ENCODE assay signal across 32 cellular contexts in genomic region chr22:34278121-34278520, GRCh38.
"Had no signal": no experiment of that assay in that cellular context is flagged by ENCODE, and none has a peak within 500 bp of the region (broad histone marks: within the 10 kb centered on the region; RNA-seq: fewer than 3 reads in every experiment).

No MANE protein-coding gene starts in this region.

- H3K27me3 Mint-ChIP-seq: activated CD4-positive, alpha-beta memory T cell treated with anti-CD3 and anti-CD28 coated beads for 36 hours; activated naive CD4-positive, alpha-beta T cell treated with anti-CD3 and anti-CD28 coated beads, Interleukin-2, amount 50 U/mL, for 24 hours; activated naive CD8-positive, alpha-beta T cell treated with anti-CD3 and anti-CD28 coated beads, Interleukin-2, amount 10 ng/mL, durations not matched to agents 7 days and 5 days; activated T-helper 17 cell treated with anti-CD3 and anti-CD28 coated beads, Interleukin-2, amount 50 U/mL, for 72 hours; IgD-negative memory B cell had no signal

- H3K9me3 ChIP-seq: ascending aorta, SJCRH30 had no signal

- H3K4me2 ChIP-seq: PC-9 had no signal

- H3K36me3 Mint-ChIP-seq: activated CD4-positive, alpha-beta memory T cell treated with anti-CD3 and anti-CD28 coated beads for 36 hours; activated naive CD4-positive, alpha-beta T cell treated with anti-CD3 and anti-CD28 coated beads, Interleukin-2, amount 50 U/mL, for 24 hours; activated naive CD8-positive, alpha-beta T cell treated with anti-CD3 and anti-CD28 coated beads, Interleukin-2, amount 10 ng/mL, durations not matched to agents 7 days and 5 days; IgD-negative memory B cell had no signal

- H3K9me3 Mint-ChIP-seq: activated naive CD4-positive, alpha-beta T cell treated with anti-CD3 and anti-CD28 coated beads, Interleukin-2, amount 50 U/mL, for 24 hours; activated T-helper 17 cell treated with anti-CD3 and anti-CD28 coated beads, Interleukin-2, amount 50 U/mL, for 72 hours had no signal

- H3K27ac Mint-ChIP-seq: activated CD4-positive, alpha-beta memory T cell treated with anti-CD3 and anti-CD28 coated beads for 36 hours; activated naive CD4-positive, alpha-beta T cell treated with anti-CD3 and anti-CD28 coated beads, Interleukin-2, amount 50 U/mL, for 24 hours; activated naive CD8-positive, alpha-beta T cell treated with anti-CD3 and anti-CD28 coated beads, Interleukin-2, amount 10 ng/mL, durations not matched to agents 7 days and 5 days; activated T-cell treated with anti-CD3 and anti-CD28 coated beads, Interleukin-2, amount 50 U/mL, for 72 hours; activated T-helper 17 cell treated with anti-CD3 and anti-CD28 coated beads, Interleukin-2, amount 50 U/mL, for 72 hours; IgD-negative memory B cell had no signal

- H3K4me1 ChIP-seq: ascending aorta, SJCRH30 had no signal

- ATAC-seq: activated T-cell treated with anti-CD3 and anti-CD28 coated beads, Interleukin-2, amount 50 U/mL, for 72 hours; activated T-helper 17 cell treated with anti-CD3 and anti-CD28 coated beads, Interleukin-2, amount 50 U/mL, for 72 hours had no signal

- H3K27me3 ChIP-seq: ascending aorta, cardiac muscle cell, SJCRH30 had no signal

- H2AFZ ChIP-seq: PC-9 had no signal

- H3K36me3 ChIP-seq: ascending aorta, cardiac muscle cell, SJCRH30 had no signal

- H3K27ac ChIP-seq: ascending aorta, cardiac muscle cell, PC-9, RWPE1, SJCRH30, SK-N-MC had no signal

- H3K4me3 Mint-ChIP-seq: activated CD4-positive, alpha-beta memory T cell treated with anti-CD3 and anti-CD28 coated beads for 36 hours; activated naive CD4-positive, alpha-beta T cell treated with anti-CD3 and anti-CD28 coated beads, Interleukin-2, amount 50 U/mL, for 24 hours; activated naive CD8-positive, alpha-beta T cell treated with anti-CD3 and anti-CD28 coated beads, Interleukin-2, amount 10 ng/mL, durations not matched to agents 7 days and 5 days; activated T-cell treated with anti-CD3 and anti-CD28 coated beads, Interleukin-2, amount 50 U/mL, for 72 hours; activated T-helper 17 cell treated with anti-CD3 and anti-CD28 coated beads, Interleukin-2, amount 50 U/mL, for 72 hours; IgD-negative memory B cell had no signal

- H3K4me3 ChIP-seq: ascending aorta, cardiac muscle cell, PC-9, SJCRH30, SK-N-MC had no signal

- DNase-seq: activated CD4-positive, alpha-beta memory T cell treated with anti-CD3 and anti-CD28 coated beads for 36 hours; activated CD4-positive, alpha-beta T cell treated with anti-CD3 and anti-CD28 coated beads, Interleukin-2, amount 50 U/mL, for 1 hour; activated CD8-positive, alpha-beta memory T cell treated with anti-CD3 and anti-CD28 coated beads, Interleukin-2, amount 50 U/mL, for 48 hours; activated effector memory CD4-positive, alpha-beta T cell treated with anti-CD3 and anti-CD28 coated beads, Interleukin-2, amount 50 U/mL, for 16 hours; activated naive CD4-positive, alpha-beta T cell; activated naive CD8-positive, alpha-beta T cell treated with anti-CD3 and anti-CD28 coated beads, Interleukin-2, amount 10 ng/mL, durations not matched to agents 7 days and 5 days; activated T-cell treated with anti-CD3 and anti-CD28 coated beads, Interleukin-2, amount 50 U/mL, for 1 hour; activated T-cell treated with anti-CD3 and anti-CD28 coated beads, Interleukin-2, amount 50 U/mL, for 72 hours; amygdala; Karpas-422; KBM-7; NCI-H1105; NCI-H1417 treated with DMSO at 0.1 percent for 48 hours; NCI-H187 treated with DMSO at 0.1 percent for 48 hours; NCI-H2081; NCI-H2171 treated with DMSO at 0.1 percent for 48 hours; NCI-H2227 treated with DMSO at 0.1 percent for 48 hours; NCI-H446 treated with DMSO at 0.1 percent for 48 hours; NCI-H524; NCI-H69; NK-92 treated with Interleukin-12 subunit alpha and Interleukin-12 subunit beta, amount 100 ng/mL, for 24 hours; PC-9; SHP77; T1000 had no signal

- H3K4me1 Mint-ChIP-seq: activated naive CD4-positive, alpha-beta T cell treated with anti-CD3 and anti-CD28 coated beads, Interleukin-2, amount 50 U/mL, for 24 hours; activated naive CD8-positive, alpha-beta T cell treated with anti-CD3 and anti-CD28 coated beads, Interleukin-2, amount 10 ng/mL, durations not matched to agents 7 days and 5 days; activated T-helper 17 cell treated with anti-CD3 and anti-CD28 coated beads, Interleukin-2, amount 50 U/mL, for 72 hours had no signal
